Comparison of ENCODE assay signal across 31 cellular contexts in genomic region chr22:16829985-16830384, GRCh38. TPM values are rescaled to one million over a fixed set of nuclear protein-coding genes. Genes with fewer than 3 reads are reported as not detected.
"Had no signal": no experiment of that assay in that cellular context is flagged by ENCODE, and none has a peak within 500 bp of the region (broad histone marks: within the 10 kb centered on the region; RNA-seq: fewer than 3 reads in every experiment).

No MANE protein-coding gene starts in this region.

- H3K4me1 ChIP-seq: testis, thyroid gland, tibial nerve, transverse colon, upper lobe of left lung, upper lobe of right lung, uterus, vagina had no signal

- H3K27me3 ChIP-seq: stomach, suprapubic skin, testis, thyroid gland, tibial artery, tibial nerve, transverse colon, upper lobe of left lung, upper lobe of right lung, uterus, vagina had no signal

- H3K9me3 ChIP-seq: suprapubic skin, testis, thoracic aorta, thyroid gland, tibial artery, tibial nerve, upper lobe of left lung, upper lobe of right lung, uterus, vagina had no signal

- ATAC-seq: stimulated activated effector memory CD8-positive, alpha-beta T cell treated with anti-CD3 and anti-CD28 coated beads, Interleukin-12 subunit alpha, Interleukin-12 subunit beta, amount 100 ng/mL, for 72 hours; stimulated activated memory B cell treated with anti-CD40 and anti-IgM and Interleukin-4, amounts not matched to agents 10 μg/mL and 1 μg/mL and 100 μg/mL, for 72 hours; stimulated activated naive B cell treated with anti-CD40 and anti-IgM and Interleukin-4, amounts not matched to agents 10 μg/mL and 1 μg/mL and 100 μg/mL, for 72 hours; stimulated activated naive CD8-positive, alpha-beta T cell treated with anti-CD3 and anti-CD28 coated beads, Interleukin-15, amount 100 ng/mL, for 72 hours; stimulated activated naive CD8-positive, alpha-beta T cell treated with anti-CD3 and anti-CD28 coated beads, Interleukin-15, Interleukin-2, amounts not matched to agents 100 U/mL and 50 U/mL, for 24 hours; upper lobe of right lung had no signal

- DNase-seq: stimulated activated CD4-positive, alpha-beta T cell treated with anti-CD3 and anti-CD28 coated beads, Interleukin-2, amount 100 ng/mL, for 48 hours; stimulated activated CD4-positive, alpha-beta T cell treated with anti-CD3 and anti-CD28 coated beads, Interleukin-4, amount 100 ng/mL, for 1 hour; stimulated activated CD4-positive, alpha-beta T cell treated with anti-CD3 and anti-CD28 coated beads, Interleukin-4, amount 100 ng/mL, for 24 hours; stimulated activated CD4-positive, alpha-beta T cell treated with anti-CD3 and anti-CD28 coated beads, Interleukin-4, amount 100 ng/mL, for 4 hours; stimulated activated CD8-positive, alpha-beta memory T cell treated with anti-CD3 and anti-CD28 coated beads, Interleukin-4, amount 100 ng/mL, for 48 hours; stimulated activated naive B cell treated with anti-CD40 and anti-IgM and Interleukin-4, amounts not matched to agents 10 μg/mL and 1 μg/mL and 100 μg/mL, for 72 hours; stimulated activated naive CD4-positive, alpha-beta T cell; stimulated activated naive CD4-positive, alpha-beta T cell treated with Interleukin-2 at 50 U/mL for 16 hours; stimulated activated naive CD8-positive, alpha-beta T cell treated with anti-CD3 and anti-CD28 coated beads, Interleukin-15, amount 100 ng/mL, for 72 hours; stimulated activated naive CD8-positive, alpha-beta T cell treated with anti-CD3 and anti-CD28 coated beads, Interleukin-15, Interleukin-2, amounts not matched to agents 100 U/mL and 50 U/mL, for 24 hours; stomach; substantia nigra; testis; thyroid gland; tibial artery; transverse colon; trophoblast cell; upper lobe of left lung; upper lobe of right lung; uterus had no signal

- FAIRE-seq: urothelium cell line had no signal

- H3K27ac ChIP-seq: stomach, suprapubic skin, testis, thoracic aorta, thyroid gland, tibial artery, tibial nerve, transverse colon, upper lobe of left lung, upper lobe of right lung, uterus, vagina had no signal

- H3K4me3 ChIP-seq: stomach, suprapubic skin, testis, thoracic aorta, thyroid gland, tibial artery, tibial nerve, transverse colon, upper lobe of left lung, upper lobe of right lung, uterus, vagina had no signal

- H3K36me3 ChIP-seq: stomach, suprapubic skin, thoracic aorta, thyroid gland, tibial artery, tibial nerve, transverse colon, upper lobe of left lung, upper lobe of right lung, uterus, vagina had no signal

RNA-seq across cellular contexts. Expression of gene XKR3, which starts 4.8 kb away (rescaled TPM):
- total RNA-seq: stomach, subcutaneous adipose tissue, suprapubic skin, temporal lobe, thoracic aorta, thyroid gland, tibial nerve, transverse colon, upper lobe of left lung, upper lobe of right lung, ureter, urinary bladder, uterus, vagina had no signal
- polyA plus RNA-seq: stomach, urinary bladder had no signal
